ENCODE assay signal across 10 cellular contexts in genomic region chr16:28609631-28610594, GRCh38. TPM values are rescaled to one million over a fixed set of nuclear protein-coding genes. Genes with fewer than 3 reads are reported as not detected.
DNase-seq lines count a peak whose midpoint lies in the region; ATAC-seq, FAIRE-seq and TF ChIP-seq lines count a peak whose summit lies in the region.
"Had no signal": no experiment of that assay in that cellular context is flagged by ENCODE, and none has a peak within 500 bp of the region (broad histone marks: within the 10 kb centered on the region; RNA-seq: fewer than 3 reads in every experiment).

Gene SULT1A1, minus strand, starts transcription at chr16:28610044. Its CDS starts 1,189 bp downstream, at chr16:28608855.

- H3K4me3 ChIP-seq in kidney (ENCODE audit: low read length in 2 of 2) (peak within 1 kb of the TSS; percentile 25 to 45), skeletal muscle tissue (ENCODE audit: low read length in 3 of 3) (peak within 1 kb of the TSS; percentile 66 to 74 (median 67))

- no peak within 1 kb of the TSS for H3K27ac Mint-ChIP-seq in WTC11
- H3K27ac Mint-ChIP-seq: activated naive CD4-positive, alpha-beta T cell treated with anti-CD3 and anti-CD28 coated beads, Interleukin-2, amount 50 U/mL, for 24 hours; memory B cell had no signal

- peak within 1 kb of the TSS; percentile 11 to 46 for H3K27ac ChIP-seq in kidney (ENCODE audit: low read depth in 2 of 2, low read length in 2 of 2)
- H3K27ac ChIP-seq in skeletal muscle tissue (ENCODE audit: low read depth, low read length) = peak within 1 kb of the TSS; percentile 44

- H3K36me3 ChIP-seq in kidney (ENCODE audit: control insufficient read depth in 1 of 2, insufficient read depth in 2 of 2, low read length in 2 of 2) = no peaks in the 10 kb centered on the region
- peaks cover 0 to 6% (median 3%) of the 10 kb centered on the region in 3 donors for H3K36me3 ChIP-seq in skeletal muscle tissue (ENCODE audit: control insufficient read depth in 3 of 3, insufficient read depth in 3 of 3, low read length in 3 of 3)

- no peaks in the 10 kb centered on the region for H3K27me3 Mint-ChIP-seq in WTC11 (ENCODE audit: low read depth)
- H3K27me3 Mint-ChIP-seq: activated naive CD4-positive, alpha-beta T cell treated with anti-CD3 and anti-CD28 coated beads, Interleukin-2, amount 50 U/mL, for 24 hours; memory B cell had no signal

- H3K27me3 ChIP-seq in skeletal muscle tissue (ENCODE audit: control insufficient read depth in 3 of 3, insufficient read depth in 3 of 3, low read length in 3 of 3) = no peaks in the 10 kb centered on the region

- ATAC-seq in WTC11 = peak; percentile 11
- no peak for ATAC-seq in HG02678 (IDR thresholded peaks at IDR 0.05; ENCODE audit: unreplicated experiment)

- peaks cover 19% of the 10 kb centered on the region for H3K4me1 Mint-ChIP-seq in WTC11

- H3K4me3 Mint-ChIP-seq in WTC11 = no peak within 1 kb of the TSS
- H3K4me3 Mint-ChIP-seq: activated naive CD4-positive, alpha-beta T cell treated with anti-CD3 and anti-CD28 coated beads, Interleukin-2, amount 50 U/mL, for 24 hours had no signal

- H3K4me1 ChIP-seq in kidney (ENCODE audit: control insufficient read depth in 1 of 2, insufficient read depth in 1 of 2, low read depth in 1 of 2, low read length in 2 of 2) (peaks cover 10 to 13% of the 10 kb centered on the region in 2 donors), skeletal muscle tissue (ENCODE audit: control insufficient read depth in 3 of 3, insufficient read depth in 3 of 3, low read length in 3 of 3) (peaks cover 12 to 16% (median 13%) of the 10 kb centered on the region in 3 donors)

- CTCF ChIA-PET in HEK293T (lab: Yijun Ruan, JAX) (interaction anchor here (0.7 kb wide), 2 partner anchors 38 to 1764 kb away, joined by 3 read pairs; no protein-coding TSS in a partner anchor), WTC11 (lab: Charles Lee) (interaction anchor here (0.6 to 1.7 kb wide), 4 partner anchors 13 to 332 kb away, joined by 3 to 9 read pairs (median 6); partner anchors contain the start of genes SGF29 and SULT1A2)

- H3K9me3 Mint-ChIP-seq in WTC11 = no peaks in the 10 kb centered on the region
- H3K9me3 Mint-ChIP-seq: activated naive CD4-positive, alpha-beta T cell treated with anti-CD3 and anti-CD28 coated beads, Interleukin-2, amount 50 U/mL, for 24 hours; memory B cell had no signal

- POLR2A ChIA-PET in HEK293T (lab: Yijun Ruan, JAX) (interaction anchor here (0.7 to 1.4 kb wide), 3 partner anchors 12 to 56 kb away, joined by 3 to 5 read pairs (median 4); partner anchors contain the start of gene SGF29), WTC11 (lab: Charles Lee) (no interaction called here)

- intact Hi-C loops in kidney (cut with DNase I) = no loop called here

- TF ChIP-seq CTCF in WTC11 (IDR thresholded peaks at IDR 0.05) (no peak), kidney (IDR thresholded peaks at IDR 0.05; ENCODE audit: borderline replicate concordance, extremely low read depth, insufficient read depth) (no peak)

- DNase-seq in HEK293T (ENCODE audit: extremely low spot score) (no peak), WTC11 (ENCODE audit: low spot score) (peak; percentile 38), kidney (peak; percentile 83), NCI-H2081 treated with DMSO at 0.1 percent for 48 hours (lab: John Stamatoyannopoulos, UW) (no peak), NCI-H2107 (lab: John Stamatoyannopoulos, UW) (no peak), DMS114 treated with DMSO at 0.1 percent for 48 hours (lab: John Stamatoyannopoulos, UW; ENCODE audit: unreplicated experiment) (no peak)

- no peak for FAIRE-seq in kidney (lab: Jason Lieb, UNC)

- H3K9ac ChIP-seq in kidney (ENCODE audit: low read length in 2 of 2) (peak within 1 kb of the TSS in 1 of 2 donors; percentile 85), skeletal muscle tissue (ENCODE audit: low read depth in 1 of 3, low read length in 3 of 3) (peak within 1 kb of the TSS; percentile 65 to 71 (median 67))

- H3K9me3 ChIP-seq in kidney (ENCODE audit: control insufficient read depth in 1 of 2, low read length in 2 of 2) (no peaks in the 10 kb centered on the region), skeletal muscle tissue (ENCODE audit: control insufficient read depth in 3 of 3, low read length in 3 of 3) (no peaks in the 10 kb centered on the region)

- no peaks in the 10 kb centered on the region for H3K36me3 Mint-ChIP-seq in WTC11
- H3K36me3 Mint-ChIP-seq: activated naive CD4-positive, alpha-beta T cell treated with anti-CD3 and anti-CD28 coated beads, Interleukin-2, amount 50 U/mL, for 24 hours; memory B cell had no signal

TF ChIP-seq in HEK293T, 16 proteins besides CTCF, POLR2A, EP300 and RAD21:
- TF ChIP-seq ELF4 (IDR thresholded peaks at IDR 0.05) (no peak), SP1 (IDR thresholded peaks at IDR 0.05) (no peak), NFRKB (IDR thresholded peaks at IDR 0.05) (no peak), LEF1 (IDR thresholded peaks at IDR 0.05; ENCODE audit: borderline replicate concordance) (no peak), CTBP1 (IDR thresholded peaks at IDR 0.05; ENCODE audit: borderline replicate concordance) (no peak), FOXK2 (IDR thresholded peaks at IDR 0.05) (no peak), ZNF384 (IDR thresholded peaks at IDR 0.05) (peak; percentile 77; the same call in 1 of the 2 replicates)

TF ChIP-seq in WTC11, 78 proteins besides CTCF, POLR2A, EP300 and RAD21:
- peak; percentile 34 for TF ChIP-seq GABPB1 (CRISPR knock-in tag; IDR thresholded peaks at IDR 0.05)
- no peak for TF ChIP-seq ZNF423 (CRISPR knock-in tag; IDR thresholded peaks at IDR 0.05)
- TF ChIP-seq ZNF232 (CRISPR knock-in tag; IDR thresholded peaks at IDR 0.05) = no peak

RNA-seq across cellular contexts. Expression of gene SULT1A1, which starts in this region (rescaled TPM):
- total RNA-seq in WTC11 (2021) = 3.2 to 5.6 TPM (median 5.4 TPM) in 3 replicates
- total RNA-seq in kidney = 20.7 TPM
- 50.2 TPM for polyA plus RNA-seq in kidney (ENCODE audit: insufficient read depth, low read depth, low replicate concordance)
- 2.6 TPM for total RNA-seq in skeletal muscle tissue

Comparison
In these comparisons a context has a peak if more than half of its experiments do, and no peak if none do; other contexts are left out.
1. DNase-seq: peak in WTC11 (single experiment) and kidney (single experiment); none in HEK293T (single experiment), NCI-H2081 treated with DMSO at 0.1 percent for 48 hours (single experiment), NCI-H2107 (single experiment) and DMS114 treated with DMSO at 0.1 percent for 48 hours (single experiment).